ENCODE assay signal across 22 cellular contexts in genomic region chr19:31883299-31883990, GRCh38.
DNase-seq lines count a peak whose midpoint lies in the region; ATAC-seq and TF ChIP-seq lines count a peak whose summit lies in the region.
"Had no signal": no experiment of that assay in that cellular context is flagged by ENCODE, and none has a peak within 500 bp of the region (broad histone marks: within the 10 kb centered on the region; RNA-seq: fewer than 3 reads in every experiment).

No MANE protein-coding gene starts in this region.

- no peaks in the 10 kb centered on the region for H3K9me3 ChIP-seq in WERI-Rb-1 (ENCODE audit: severe bottlenecking)
- H3K9me3 ChIP-seq: SK-N-SH had no signal

- H3K27ac Mint-ChIP-seq in neural crest cell (ENCODE audit: unreplicated experiment) (peak overlapping the region; percentile 53), mesothelial cell of epicardium (no peak overlapping the region)
- no peak overlapping the region for H3K27ac Mint-ChIP-seq in effector memory CD8-positive, alpha-beta T cell
- no peak overlapping the region for H3K27ac Mint-ChIP-seq in activated CD4-positive, alpha-beta T cell treated with anti-CD3 and anti-CD28 coated beads for 36 hours
- H3K27ac Mint-ChIP-seq: IgD-negative memory B cell had no signal

- ATAC-seq in effector memory CD8-positive, alpha-beta T cell (replicated peaks), result no peak
- ATAC-seq in activated CD4-positive, alpha-beta T cell treated with anti-CD3 and anti-CD28 coated beads for 36 hours, result no peak
- no peak for ATAC-seq in HG03460 (IDR thresholded peaks at IDR 0.05; ENCODE audit: unreplicated experiment)

- H3K4me1 Mint-ChIP-seq in neural crest cell (peaks cover 4% of the 10 kb centered on the region), mesothelial cell of epicardium (peaks cover 51% of the 10 kb centered on the region)
- H3K4me1 Mint-ChIP-seq in effector memory CD8-positive, alpha-beta T cell (ENCODE audit: low read depth in 2 of 2), result no peaks in the 10 kb centered on the region
- H3K4me1 Mint-ChIP-seq in activated CD4-positive, alpha-beta T cell treated with anti-CD3 and anti-CD28 coated beads for 36 hours, result no peaks in the 10 kb centered on the region
- H3K4me1 Mint-ChIP-seq: IgD-negative memory B cell had no signal

- no peak overlapping the region for H3K4me3 Mint-ChIP-seq in neural crest cell
- no peak overlapping the region for H3K4me3 Mint-ChIP-seq in effector memory CD8-positive, alpha-beta T cell
- H3K4me3 Mint-ChIP-seq in mesothelial cell of epicardium, result no peak overlapping the region
- H3K4me3 Mint-ChIP-seq in activated CD4-positive, alpha-beta T cell treated with anti-CD3 and anti-CD28 coated beads for 36 hours, result no peak overlapping the region
- H3K4me3 Mint-ChIP-seq: IgD-negative memory B cell had no signal

- intact Hi-C loops in activated CD4-positive, alpha-beta T cell treated with anti-CD3 and anti-CD28 coated beads for 36 hours (cut with DNase I, micrococcal nuclease), result no loop called here

- CTCF ChIA-PET in activated CD4-positive, alpha-beta T cell treated with anti-CD3 and anti-CD28 coated beads for 36 hours (lab: Charles Lee), result no interaction called here

- H3K27me3 ChIP-seq in WERI-Rb-1 (ENCODE audit: insufficient read depth, low read depth, severe bottlenecking) (no peaks in the 10 kb centered on the region), kidney epithelial cell (ENCODE audit: control insufficient read depth, insufficient read depth, low read length) (no peaks in the 10 kb centered on the region)

- peak overlapping the region; percentile 86 for H3K27ac ChIP-seq in WERI-Rb-1
- H3K27ac ChIP-seq: HL-60, KMS-11 had no signal

- no peaks in the 10 kb centered on the region for H3K36me3 Mint-ChIP-seq in neural crest cell (ENCODE audit: low read depth)
- H3K36me3 Mint-ChIP-seq in effector memory CD8-positive, alpha-beta T cell (ENCODE audit: insufficient read depth), result no peaks in the 10 kb centered on the region
- H3K36me3 Mint-ChIP-seq in mesothelial cell of epicardium, result no peaks in the 10 kb centered on the region
- no peaks in the 10 kb centered on the region for H3K36me3 Mint-ChIP-seq in activated CD4-positive, alpha-beta T cell treated with anti-CD3 and anti-CD28 coated beads for 36 hours (ENCODE audit: low read depth)
- H3K36me3 Mint-ChIP-seq: IgD-negative memory B cell had no signal

- TF ChIP-seq CTCF in WERI-Rb-1 (IDR thresholded peaks at IDR 0.05; ENCODE audit: low read depth, low read length) (no peak), kidney epithelial cell (IDR thresholded peaks at IDR 0.05; ENCODE audit: insufficient read depth, low read length, poor library complexity, severe bottlenecking) (no peak), neural crest cell (conservative IDR thresholded peaks at IDR 0.05) (no peak), mesothelial cell of epicardium (IDR thresholded peaks at IDR 0.05; ENCODE audit: unreplicated experiment) (no peak)

- H3K36me3 ChIP-seq in WERI-Rb-1 (no peaks in the 10 kb centered on the region), kidney epithelial cell (ENCODE audit: control insufficient read depth, insufficient read depth, low read length) (no peaks in the 10 kb centered on the region)

- POLR2A ChIA-PET in activated CD4-positive, alpha-beta T cell treated with anti-CD3 and anti-CD28 coated beads for 36 hours (lab: Charles Lee), result no interaction called here

- DNase-seq in Daoy (ENCODE audit: low read depth) (peak; percentile 42), WERI-Rb-1 (peak; percentile 71), kidney epithelial cell (ENCODE audit: low read depth) (peak; percentile 5), neural crest cell (ENCODE audit: low read depth, low spot score) (no peak), mesothelial cell of epicardium (ENCODE audit: low spot score in 2 of 2, unreplicated experiment in 2 of 2) (no peak)
- DNase-seq in effector memory CD8-positive, alpha-beta T cell, result no peak
- no peak for DNase-seq in activated CD4-positive, alpha-beta T cell treated with anti-CD3 and anti-CD28 coated beads for 36 hours
- DNase-seq: 8988T, ACHN, Calu3, DMS79 treated with DMSO at 0.1 percent for 48 hours, NCI-H1048, NCI-H1417, NCI-H1694 treated with DMSO at 0.1 percent for 48 hours, NCI-H2081, NCI-H2227 treated with DMSO at 0.1 percent for 48 hours, NCI-H69, SK-N-SH had no signal

- H3K4me3 ChIP-seq in WERI-Rb-1 (ENCODE audit: low read depth, low read length) (peak overlapping the region; percentile 13), kidney epithelial cell (ENCODE audit: low read depth, low read length) (no peak overlapping the region)

- no peaks in the 10 kb centered on the region for H3K9me3 Mint-ChIP-seq in neural crest cell
- peaks cover 4 to 13% of the 10 kb centered on the region in 2 donors for H3K9me3 Mint-ChIP-seq in effector memory CD8-positive, alpha-beta T cell
- H3K9me3 Mint-ChIP-seq in mesothelial cell of epicardium, result peaks cover 3% of the 10 kb centered on the region
- peaks cover 2% of the 10 kb centered on the region for H3K9me3 Mint-ChIP-seq in activated CD4-positive, alpha-beta T cell treated with anti-CD3 and anti-CD28 coated beads for 36 hours (ENCODE audit: low read depth)

- H3K27me3 Mint-ChIP-seq in neural crest cell (ENCODE audit: low read depth) (peaks cover 32% of the 10 kb centered on the region), mesothelial cell of epicardium (ENCODE audit: low read depth) (no peaks in the 10 kb centered on the region)
- peaks cover 0 to 16% of the 10 kb centered on the region in 2 donors for H3K27me3 Mint-ChIP-seq in effector memory CD8-positive, alpha-beta T cell
- H3K27me3 Mint-ChIP-seq in activated CD4-positive, alpha-beta T cell treated with anti-CD3 and anti-CD28 coated beads for 36 hours, result peaks cover 3% of the 10 kb centered on the region
- H3K27me3 Mint-ChIP-seq: IgD-negative memory B cell had no signal

Comparison
In these comparisons a context has a peak if more than half of its experiments do, and no peak if none do; other contexts are left out.
1. DNase-seq: peak in Daoy (single experiment), WERI-Rb-1 (single experiment) and kidney epithelial cell (single experiment); none in neural crest cell (single experiment), effector memory CD8-positive, alpha-beta T cell (0 of 3), mesothelial cell of epicardium (0 of 2) and activated CD4-positive, alpha-beta T cell treated with anti-CD3 and anti-CD28 coated beads for 36 hours (single experiment).